21 cellular contexts compared by ENCODE assay signal in the genomic region with DNA sequence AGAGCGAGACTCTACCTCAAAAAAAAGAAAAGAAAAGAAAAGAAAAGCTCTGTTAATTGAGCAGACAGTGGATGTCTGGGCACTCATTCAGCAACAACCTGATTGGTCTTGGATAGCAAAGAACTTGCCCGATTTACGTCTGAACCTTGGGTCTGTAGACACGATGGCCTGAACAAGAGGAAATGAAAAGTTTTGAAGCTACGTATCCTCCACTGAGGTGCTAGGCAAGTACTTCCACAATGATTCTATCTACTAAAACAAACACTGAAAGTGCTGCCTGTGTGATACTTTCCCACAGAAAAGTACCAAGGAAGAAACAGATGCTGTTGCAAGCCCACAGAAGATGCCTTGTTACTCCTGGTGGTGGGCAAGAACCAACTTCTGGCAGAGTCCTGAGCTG. TPM values are rescaled to one million over a fixed set of nuclear protein-coding genes. Genes with fewer than 3 reads are reported as not detected.
"Had no signal": no experiment of that assay in that cellular context is flagged by ENCODE, and none has a peak within 500 bp of the region (broad histone marks: within the 10 kb centered on the region; RNA-seq: fewer than 3 reads in every experiment).

No MANE protein-coding gene starts in this region.

- H3K27ac Mint-ChIP-seq: activated naive CD8-positive, alpha-beta T cell treated with anti-CD3 and anti-CD28 coated beads, Interleukin-2, amount 10 ng/mL, durations not matched to agents 7 days and 5 days; nephron; WTC11 had no signal

- H3K9me3 ChIP-seq: colonic mucosa, esophagus muscularis mucosa, gastrocnemius medialis, right lobe of liver, stomach, uterus had no signal

- H3K27ac ChIP-seq: colonic mucosa, gastrocnemius medialis, right lobe of liver, skin epidermis, stomach, uterus had no signal

- H3K4me1 ChIP-seq: colonic mucosa, gastrocnemius medialis, right lobe of liver, uterus had no signal

- H3K4me3 Mint-ChIP-seq: activated naive CD8-positive, alpha-beta T cell treated with anti-CD3 and anti-CD28 coated beads, Interleukin-2, amount 10 ng/mL, durations not matched to agents 7 days and 5 days; nephron; WTC11 had no signal

- H3K27me3 ChIP-seq: colonic mucosa, dorsolateral prefrontal cortex, esophagus muscularis mucosa, gastrocnemius medialis, right lobe of liver, stomach, uterus had no signal

- H3K27me3 Mint-ChIP-seq: activated naive CD8-positive, alpha-beta T cell treated with anti-CD3 and anti-CD28 coated beads, Interleukin-2, amount 10 ng/mL, durations not matched to agents 7 days and 5 days had no signal

- H3K4me1 Mint-ChIP-seq: activated naive CD8-positive, alpha-beta T cell treated with anti-CD3 and anti-CD28 coated beads, Interleukin-2, amount 10 ng/mL, durations not matched to agents 7 days and 5 days; nephron; WTC11 had no signal

- H3K4me3 ChIP-seq: colonic mucosa, dorsolateral prefrontal cortex, esophagus muscularis mucosa, gastrocnemius medialis, right lobe of liver, skin epidermis, stomach, uterus had no signal

- H3K36me3 ChIP-seq: colonic mucosa, uterus had no signal

- H3K9me3 Mint-ChIP-seq: activated naive CD8-positive, alpha-beta T cell treated with anti-CD3 and anti-CD28 coated beads, Interleukin-2, amount 10 ng/mL, durations not matched to agents 7 days and 5 days; nephron; WTC11 had no signal

- DNase-seq: activated CD4-positive, alpha-beta T cell treated with anti-CD3 and anti-CD28 coated beads, Interleukin-2, amount 50 U/mL, for 4 hours; activated naive CD4-positive, alpha-beta T cell treated with Interleukin-2 at 50 U/mL for 16 hours; activated naive CD8-positive, alpha-beta T cell treated with anti-CD3 and anti-CD28 coated beads, Interleukin-2, amount 10 ng/mL, durations not matched to agents 7 days and 5 days; activated T-cell treated with anti-CD3 and anti-CD28 coated beads, Interleukin-2, amount 50 U/mL, for 48 hours; amniotic stem cell; colonic mucosa; dorsolateral prefrontal cortex; gastrocnemius medialis; hypothalamus; mesenchymal stem cell; right lobe of liver; stimulated activated CD4-positive, alpha-beta T cell treated with anti-CD3 and anti-CD28 coated beads, Interleukin-1b, Interleukin-23, amount 100 ng/mL, for 48 hours; stomach; T-helper 9 cell; trophoblast cell; uterus had no signal

- ATAC-seq: gastrocnemius medialis, right lobe of liver, WTC11 had no signal

RNA-seq across cellular contexts. Expression of a gene that starts 21.8 kb away (rescaled TPM):
- total RNA-seq: bronchial epithelial cell had no signal
